In the genomic region with DNA sequence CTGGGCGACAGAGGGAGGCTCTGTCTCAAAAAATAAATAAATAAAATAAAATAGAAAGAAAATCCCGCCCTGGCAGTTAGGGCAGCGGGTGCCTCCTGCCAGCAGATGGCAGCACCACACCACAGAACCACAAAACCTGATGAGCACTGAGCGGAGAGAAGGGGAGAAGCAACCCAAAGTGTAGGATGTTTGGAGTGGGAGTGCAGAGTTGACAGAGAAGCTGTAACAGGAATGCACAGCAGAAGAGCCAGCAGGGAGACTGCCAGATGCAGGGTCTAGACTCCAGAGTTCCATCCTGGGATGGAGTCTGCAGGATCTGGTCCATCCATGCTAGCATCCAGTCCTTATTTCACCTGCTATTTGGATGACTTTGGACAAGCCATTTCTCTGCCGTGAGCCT, we compare ENCODE assay signal across 8 cellular contexts. TPM values are rescaled to one million over a fixed set of nuclear protein-coding genes. Genes with fewer than 3 reads are reported as not detected.
DNase-seq lines count a peak whose midpoint lies in the region; ATAC-seq and TF ChIP-seq lines count a peak whose summit lies in the region.

No MANE protein-coding gene starts in this region.

- TF ChIP-seq POLR2A in adrenal gland (IDR thresholded peaks at IDR 0.05) (no peak), gastrocnemius medialis (IDR thresholded peaks at IDR 0.05) (no peak)

- peak in 5 of 6 experiments; percentile 10 to 47 (median 31) for DNase-seq in stimulated activated naive CD4-positive, alpha-beta T cell (lab: John Stamatoyannopoulos, UW)
- no peak for DNase-seq in stimulated activated naive CD4-positive, alpha-beta T cell treated with Interleukin-2 at 50 U/mL for 16 hours (lab: John Stamatoyannopoulos, UW)
- DNase-seq in LoVo (ENCODE audit: low spot score), result peak; percentile 60
- DNase-seq in SKM-1 treated with dmso at 0.1 percent for 144 hours (lab: John Stamatoyannopoulos, UW; ENCODE audit: unreplicated experiment), result peak; percentile 70
- peak; percentile 58 to 82 (median 70) for DNase-seq in adrenal gland
- DNase-seq in left ventricle myocardium inferior, result peak; percentile 55
- peak; percentile 4 to 23 for DNase-seq in gastrocnemius medialis

- peaks cover 0 to 8% of the 10 kb centered on the region in 2 donors for H3K4me1 ChIP-seq in adrenal gland (replicated peaks in 1 of 2)
- H3K4me1 ChIP-seq in left ventricle myocardium inferior, result peaks cover 3% of the 10 kb centered on the region
- H3K4me1 ChIP-seq in gastrocnemius medialis, result peaks cover 0 to under 1% of the 10 kb centered on the region in 2 donors

- H3K27ac ChIP-seq in adrenal gland, result no peak overlapping the region
- H3K27ac ChIP-seq in left ventricle myocardium inferior (replicated peaks), result no peak overlapping the region
- H3K27ac ChIP-seq in gastrocnemius medialis, result no peak overlapping the region

- no peaks in the 10 kb centered on the region for H3K36me3 ChIP-seq in adrenal gland (replicated peaks in 1 of 2)
- H3K36me3 ChIP-seq in left ventricle myocardium inferior, result no peaks in the 10 kb centered on the region
- H3K36me3 ChIP-seq in gastrocnemius medialis, result no peaks in the 10 kb centered on the region

- WGBS in adrenal gland, 4 donors, result 4 to 13% (median 8%) methylated on average over 5 of the region's 5 CpGs

- intact Hi-C loops in adrenal gland (cut with DNase I), result loop anchor here in 1 of 2 donors (10.0 kb wide), 1 partner anchor 131 kb away; no protein-coding TSS in a partner anchor
- intact Hi-C loops in left ventricle myocardium inferior (cut with micrococcal nuclease), result no loop called here
- intact Hi-C loops in gastrocnemius medialis (cut with DNase I; ENCODE audit: low total_unique reads), result loop anchor here (1.0 to 10.0 kb wide), 2 partner anchors 162 to 1031 kb away; no protein-coding TSS in a partner anchor

- in situ Hi-C loops in gastrocnemius medialis (cut with MboI; ENCODE audit: low sequenced_read_pairs in 4 of 4), result loop anchor here (5.0 to 25.0 kb wide), 6 partner anchors 131 to 1031 kb away; a partner anchor contains a TSS

- H3K4me3 ChIP-seq in adrenal gland, result no peak overlapping the region
- H3K4me3 ChIP-seq in left ventricle myocardium inferior, result no peak overlapping the region
- H3K4me3 ChIP-seq in gastrocnemius medialis, result no peak overlapping the region

- H3K9me3 ChIP-seq in adrenal gland (replicated peaks in 1 of 3), result no peaks in the 10 kb centered on the region
- H3K9me3 ChIP-seq in left ventricle myocardium inferior (replicated peaks), result peaks cover 7% of the 10 kb centered on the region
- H3K9me3 ChIP-seq in gastrocnemius medialis, result no peaks in the 10 kb centered on the region

- ATAC-seq in gastrocnemius medialis (peak; percentile 44 to 54), GM18861 (IDR thresholded peaks at IDR 0.05; ENCODE audit: unreplicated experiment) (no peak)

- peak; percentile 82 to 97 (median 94) for TF ChIP-seq CTCF in adrenal gland (IDR thresholded peaks at IDR 0.05)
- peak; percentile 94 for TF ChIP-seq CTCF in left ventricle myocardium inferior (IDR thresholded peaks at IDR 0.05; ENCODE audit: borderline replicate concordance)
- TF ChIP-seq CTCF in gastrocnemius medialis (IDR thresholded peaks at IDR 0.05 in 4 of 5, conservative IDR thresholded peaks at IDR 0.05 in 1 of 5), result peak; percentile 38 to 87 (median 78)

- H3K27me3 ChIP-seq in adrenal gland (peaks cover 5% of the 10 kb centered on the region), left ventricle myocardium inferior (ENCODE audit: low read depth) (peaks cover 55% of the 10 kb centered on the region), gastrocnemius medialis (peaks cover 0 to 8% (median 8%) of the 10 kb centered on the region in 3 donors)

RNA-seq across cellular contexts. Expression of a gene that starts 29.7 kb away (rescaled TPM):
- total RNA-seq in adrenal gland (10 to 100 TPM; 23.6 to 57.2 (median 50.4) TPM), left ventricle myocardium inferior (7.3 TPM), gastrocnemius medialis (10 to 100 TPM in 1 of 4 donors, 1 to 10 TPM in 3; 2.8 to 15.1 (median 6.6) TPM)
- 10 to 100 TPM; 10.1 to 13.9 (median 11.2) TPM for polyA plus RNA-seq in adrenal gland
